ENCODE assay signal across 25 cellular contexts in the genomic region with DNA sequence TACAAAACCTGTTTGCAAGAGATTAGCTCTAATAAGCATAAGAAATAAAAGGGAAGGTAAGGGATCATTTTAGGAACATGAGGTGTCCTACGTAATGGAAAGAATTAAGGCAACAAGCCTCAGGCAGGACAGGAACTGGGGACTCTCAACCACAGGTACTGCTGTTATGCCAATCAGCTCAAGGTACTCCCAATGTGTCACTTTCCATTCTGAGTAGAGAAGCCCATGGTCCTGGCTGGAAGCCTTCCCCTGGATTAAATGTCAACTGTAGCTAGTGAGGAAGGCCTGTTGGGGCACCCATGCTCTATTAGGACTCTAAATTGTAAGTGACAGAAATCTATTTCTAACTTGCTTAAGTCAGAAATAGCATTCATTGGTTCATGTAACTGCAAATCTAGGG.
DNase-seq lines count a peak whose midpoint lies in the region; ATAC-seq and TF ChIP-seq lines count a peak whose summit lies in the region.
"Had no signal": no experiment of that assay in that cellular context is flagged by ENCODE, and none has a peak within 500 bp of the region (broad histone marks: within the 10 kb centered on the region; RNA-seq: fewer than 3 reads in every experiment).

No MANE protein-coding gene starts in this region.

- peaks cover 0 to 12% (median 4%) of the 10 kb centered on the region in 9 donors for H3K36me3 ChIP-seq in heart left ventricle
- peaks cover 39% of the 10 kb centered on the region for H3K36me3 ChIP-seq in lower lobe of right lung

- ATAC-seq in heart left ventricle = peak in 3 of 4 donors; percentile 48 to 85 (median 67)
- no peak for ATAC-seq in Right ventricle myocardium superior (ENCODE audit: poor library complexity)
- no peak for ATAC-seq in stimulated activated memory B cell treated with anti-CD40 and anti-IgM and Interleukin-4, amounts not matched to agents 10 μg/mL and 1 μg/mL and 100 μg/mL, for 72 hours
- no peak for ATAC-seq in GM19452 (IDR thresholded peaks at IDR 0.05; ENCODE audit: unreplicated experiment)
- ATAC-seq in lower lobe of right lung = no peak

- H3K4me3 Mint-ChIP-seq in stimulated activated memory B cell treated with anti-CD40 and anti-IgM and Interleukin-4, amounts not matched to agents 10 μg/mL and 1 μg/mL and 100 μg/mL, for 72 hours = no peak overlapping the region
- H3K4me3 Mint-ChIP-seq: CD4-positive, CD25-positive, alpha-beta regulatory T cell; IgD-negative memory B cell had no signal

- DNase-seq in heart left ventricle = no peak
- DNase-seq in Right ventricle myocardium superior = no peak
- peak; percentile 9 for DNase-seq in OCI-M1 (lab: John Stamatoyannopoulos, UW)
- peak; percentile 72 for DNase-seq in myocyte (ENCODE audit: low read depth)
- no peak for DNase-seq in lower lobe of right lung
- no peak for DNase-seq in NCI-H1436 (lab: John Stamatoyannopoulos, UW)
- DNase-seq: CD4-positive, CD25-positive, alpha-beta regulatory T cell; DMS153; GOT3; NCI-H1048; NCI-H1417; NCI-H1694 treated with DMSO at 0.1 percent for 48 hours; NCI-H2081; NCI-H2227 treated with DMSO at 0.1 percent for 48 hours; NCI-H510A; NCI-H69; Peyer's patch; SJCRH30 had no signal

- H3K9me3 ChIP-seq in heart left ventricle (no peaks in the 10 kb centered on the region), lower lobe of right lung (no peaks in the 10 kb centered on the region)
- H3K9me3 ChIP-seq: BLaER1, HAP-1, Peyer's patch, SJCRH30 had no signal

- H3K27me3 Mint-ChIP-seq in stimulated activated memory B cell treated with anti-CD40 and anti-IgM and Interleukin-4, amounts not matched to agents 10 μg/mL and 1 μg/mL and 100 μg/mL, for 72 hours = no peaks in the 10 kb centered on the region
- H3K27me3 Mint-ChIP-seq: CD4-positive, CD25-positive, alpha-beta regulatory T cell; IgD-negative memory B cell had no signal

- intact Hi-C loops in heart left ventricle (cut with DNase I) (no loop called here), Right ventricle myocardium superior (cut with DNase I) (loop anchor here (5.0 kb wide), 1 partner anchor 187 kb away; no protein-coding TSS in a partner anchor), lower lobe of right lung (cut with DNase I) (no loop called here)

- no peak overlapping the region for H3K4me3 ChIP-seq in heart left ventricle
- no peak overlapping the region for H3K4me3 ChIP-seq in lower lobe of right lung
- H3K4me3 ChIP-seq: BLaER1, HAP-1, Peyer's patch, SJCRH30 had no signal

- no peak for TF ChIP-seq POLR2A in heart left ventricle (IDR thresholded peaks at IDR 0.05)

- H3K4me1 ChIP-seq in heart left ventricle (peaks cover 0 to 19% (median 0%) of the 10 kb centered on the region in 12 donors), lower lobe of right lung (no peaks in the 10 kb centered on the region)
- H3K4me1 ChIP-seq: BLaER1, HAP-1, Peyer's patch, SJCRH30 had no signal

- H3K27ac ChIP-seq in heart left ventricle = peak overlapping the region in 1 of 12 donors; percentile 19
- no peak overlapping the region for H3K27ac ChIP-seq in lower lobe of right lung
- H3K27ac ChIP-seq: 22Rv1, BLaER1, KMS-11, Peyer's patch, SJCRH30 had no signal

- TF ChIP-seq CTCF in heart left ventricle (IDR thresholded peaks at IDR 0.05) = no peak
- TF ChIP-seq CTCF in lower lobe of right lung (IDR thresholded peaks at IDR 0.05) = no peak

- H3K36me3 Mint-ChIP-seq in stimulated activated memory B cell treated with anti-CD40 and anti-IgM and Interleukin-4, amounts not matched to agents 10 μg/mL and 1 μg/mL and 100 μg/mL, for 72 hours = peaks cover 44% of the 10 kb centered on the region

- peak overlapping the region; percentile 63 for H3K27ac Mint-ChIP-seq in stimulated activated memory B cell treated with anti-CD40 and anti-IgM and Interleukin-4, amounts not matched to agents 10 μg/mL and 1 μg/mL and 100 μg/mL, for 72 hours

- H3K27me3 ChIP-seq in heart left ventricle (no peaks in the 10 kb centered on the region), lower lobe of right lung (ENCODE audit: low read depth) (no peaks in the 10 kb centered on the region)
- H3K27me3 ChIP-seq: BLaER1, Peyer's patch, SJCRH30 had no signal

- 76 to 96% (median 82%) methylated on average over 1 of the region's 1 CpG for WGBS in heart left ventricle, 4 donors

- H3K4me1 Mint-ChIP-seq in stimulated activated memory B cell treated with anti-CD40 and anti-IgM and Interleukin-4, amounts not matched to agents 10 μg/mL and 1 μg/mL and 100 μg/mL, for 72 hours = no peaks in the 10 kb centered on the region
- H3K4me1 Mint-ChIP-seq: IgD-negative memory B cell had no signal

- H3K9me3 Mint-ChIP-seq in stimulated activated memory B cell treated with anti-CD40 and anti-IgM and Interleukin-4, amounts not matched to agents 10 μg/mL and 1 μg/mL and 100 μg/mL, for 72 hours = no peaks in the 10 kb centered on the region
- H3K9me3 Mint-ChIP-seq: CD4-positive, CD25-positive, alpha-beta regulatory T cell; IgD-negative memory B cell had no signal

Comparison
In these comparisons a context has a peak if more than half of its experiments do, and no peak if none do; other contexts are left out.
1. ATAC-seq: peak in heart left ventricle (3 of 4); none in Right ventricle myocardium superior (single experiment), stimulated activated memory B cell treated with anti-CD40 and anti-IgM and Interleukin-4, amounts not matched to agents 10 μg/mL and 1 μg/mL and 100 μg/mL, for 72 hours (single experiment), GM19452 (single experiment) and lower lobe of right lung (0 of 2).
2. DNase-seq: peak in OCI-M1 (single experiment) and myocyte (single experiment); none in heart left ventricle (0 of 5), Right ventricle myocardium superior (single experiment), lower lobe of right lung (single experiment) and NCI-H1436 (single experiment).